ENCODE assay signal across 41 cellular contexts in genomic region chr14:93829839-93830481, GRCh38. TPM values are rescaled to one million over a fixed set of nuclear protein-coding genes. Genes with fewer than 3 reads are reported as not detected.
"Had no signal": no experiment of that assay in that cellular context is flagged by ENCODE, and none has a peak within 500 bp of the region (broad histone marks: within the 10 kb centered on the region; RNA-seq: fewer than 3 reads in every experiment).

No MANE protein-coding gene starts in this region.

- H3K4me1 Mint-ChIP-seq: activated naive CD4-positive, alpha-beta T cell treated with anti-CD3 and anti-CD28 coated beads, Interleukin-2, amount 10 ng/mL, durations not matched to agents 7 days and 5 days; activated naive CD4-positive, alpha-beta T cell treated with anti-CD3 and anti-CD28 coated beads, Interleukin-2, amount 50 U/mL, for 24 hours; activated naive CD8-positive, alpha-beta T cell treated with anti-CD3 and anti-CD28 coated beads for 36 hours; activated naive CD8-positive, alpha-beta T cell treated with anti-CD3 and anti-CD28 coated beads, Interleukin-2, amount 10 ng/mL, durations not matched to agents 7 days and 5 days; activated naive CD8-positive, alpha-beta T cell treated with anti-CD3 and anti-CD28 coated beads, Interleukin-2, amount 50 U/mL, for 24 hours; activated T-helper 17 cell treated with anti-CD3 and anti-CD28 coated beads, Interleukin-2, amount 50 U/mL, for 72 hours; central memory CD8-positive, alpha-beta T cell had no signal

- DNase-seq: activated effector memory CD4-positive, alpha-beta T cell treated with anti-CD3 and anti-CD28 coated beads, Interleukin-2, amount 50 U/mL, for 16 hours; activated effector memory CD4-positive, alpha-beta T cell treated with Interleukin-2 at 50 U/mL for 16 hours; activated gamma-delta T cell; activated gamma-delta T cell treated with Interleukin-2 at 50 U/mL for 16 hours; activated naive CD4-positive, alpha-beta T cell; activated naive CD4-positive, alpha-beta T cell treated with anti-CD3 and anti-CD28 coated beads for 36 hours; activated naive CD4-positive, alpha-beta T cell treated with anti-CD3 and anti-CD28 coated beads, Interleukin-2, amount 10 ng/mL, durations not matched to agents 7 days and 5 days; activated naive CD4-positive, alpha-beta T cell treated with anti-CD3 and anti-CD28 coated beads, Interleukin-2, amount 50 U/mL, for 16 hours; activated naive CD4-positive, alpha-beta T cell treated with Interleukin-2 at 50 U/mL for 16 hours; activated naive CD8-positive, alpha-beta T cell treated with anti-CD3 and anti-CD28 coated beads for 36 hours; activated naive CD8-positive, alpha-beta T cell treated with anti-CD3 and anti-CD28 coated beads, Interleukin-2, amount 10 ng/mL, durations not matched to agents 7 days and 5 days; activated naive CD8-positive, alpha-beta T cell treated with anti-CD3 and anti-CD28 coated beads, Interleukin-2, amount 50 U/mL, for 24 hours; activated T-cell treated with anti-CD3 and anti-CD28 coated beads, Interleukin-2, amount 50 U/mL, for 1 hour; activated T-cell treated with anti-CD3 and anti-CD28 coated beads, Interleukin-2, amount 50 U/mL, for 24 hours; activated T-cell treated with anti-CD3 and anti-CD28 coated beads, Interleukin-2, amount 50 U/mL, for 4 hours; activated T-cell treated with anti-CD3 and anti-CD28 coated beads, Interleukin-2, amount 50 U/mL, for 48 hours; activated T-cell treated with anti-CD3 and anti-CD28 coated beads, Interleukin-2, amount 50 U/mL, for 72 hours; adrenal gland; amniotic stem cell; amygdala; anterior cingulate cortex; aorta; body of pancreas; brain microvascular endothelial cell; caudate nucleus; central memory CD4-positive, alpha-beta T cell; cerebellar nuclear complex had no signal

- H3K36me3 Mint-ChIP-seq: activated naive CD4-positive, alpha-beta T cell treated with anti-CD3 and anti-CD28 coated beads, Interleukin-2, amount 10 ng/mL, durations not matched to agents 7 days and 5 days; activated naive CD4-positive, alpha-beta T cell treated with anti-CD3 and anti-CD28 coated beads, Interleukin-2, amount 50 U/mL, for 24 hours; activated naive CD4-positive, alpha-beta T cell treated with anti-CD3 and anti-CD28 coated beads, Interleukin-2, amount 50 U/mL, for 72 hours; activated naive CD8-positive, alpha-beta T cell; activated naive CD8-positive, alpha-beta T cell treated with anti-CD3 and anti-CD28 coated beads for 36 hours; activated naive CD8-positive, alpha-beta T cell treated with anti-CD3 and anti-CD28 coated beads, Interleukin-2, amount 10 ng/mL, durations not matched to agents 7 days and 5 days; brain had no signal

- H3K4me1 ChIP-seq: adrenal gland, ascending aorta, body of pancreas, breast epithelium had no signal

- H3K27ac ChIP-seq: adrenal gland, ascending aorta, body of pancreas, brain microvascular endothelial cell, breast epithelium, cardiac muscle cell had no signal

- H3K27ac Mint-ChIP-seq: activated naive CD4-positive, alpha-beta T cell treated with anti-CD3 and anti-CD28 coated beads for 36 hours; activated naive CD4-positive, alpha-beta T cell treated with anti-CD3 and anti-CD28 coated beads, Interleukin-2, amount 10 ng/mL, durations not matched to agents 7 days and 5 days; activated naive CD4-positive, alpha-beta T cell treated with anti-CD3 and anti-CD28 coated beads, Interleukin-2, amount 50 U/mL, for 24 hours; activated naive CD8-positive, alpha-beta T cell; activated naive CD8-positive, alpha-beta T cell treated with anti-CD3 and anti-CD28 coated beads for 36 hours; activated naive CD8-positive, alpha-beta T cell treated with anti-CD3 and anti-CD28 coated beads, Interleukin-2, amount 10 ng/mL, durations not matched to agents 7 days and 5 days; activated naive CD8-positive, alpha-beta T cell treated with anti-CD3 and anti-CD28 coated beads, Interleukin-2, amount 50 U/mL, for 24 hours; activated T-cell treated with anti-CD3 and anti-CD28 coated beads, Interleukin-2, amount 50 U/mL, for 24 hours; activated T-cell treated with anti-CD3 and anti-CD28 coated beads, Interleukin-2, amount 50 U/mL, for 72 hours; activated T-helper 1 cell treated with anti-CD3 and anti-CD28 coated beads, Interleukin-12 subunit alpha, Interleukin-12 subunit beta, Interleukin-2, Interleukin-4 antibody, amounts not matched to agents 30 ng/mL and 10 ng/mL and 1 ng/mL, durations not matched to agents 14 hours and 24 hours and 36 hours; activated T-helper 17 cell treated with anti-CD3 and anti-CD28 coated beads, Interleukin-2, amount 50 U/mL, for 72 hours; activated T-helper 2 cell treated with anti-CD3 and anti-CD28 coated beads, Interferon-gamma antibody, Interleukin-2, Interleukin-4, amounts not matched to agents 10 μg/mL and 5 μg/mL and 100 μg/mL, durations not matched to agents 14 hours and 24 hours and 36 hours; brain had no signal

- H3K9me3 ChIP-seq: adrenal gland, ascending aorta, body of pancreas, breast epithelium had no signal

- H3K27me3 ChIP-seq: ascending aorta, brain microvascular endothelial cell, cardiac muscle cell had no signal

- H3K9me3 Mint-ChIP-seq: activated naive CD4-positive, alpha-beta T cell treated with anti-CD3 and anti-CD28 coated beads for 36 hours; activated naive CD4-positive, alpha-beta T cell treated with anti-CD3 and anti-CD28 coated beads, Interleukin-2, amount 10 ng/mL, durations not matched to agents 7 days and 5 days; activated naive CD4-positive, alpha-beta T cell treated with anti-CD3 and anti-CD28 coated beads, Interleukin-2, amount 50 U/mL, for 24 hours; activated naive CD8-positive, alpha-beta T cell treated with anti-CD3 and anti-CD28 coated beads for 36 hours; activated naive CD8-positive, alpha-beta T cell treated with anti-CD3 and anti-CD28 coated beads, Interleukin-2, amount 10 ng/mL, durations not matched to agents 7 days and 5 days; activated naive CD8-positive, alpha-beta T cell treated with anti-CD3 and anti-CD28 coated beads, Interleukin-2, amount 50 U/mL, for 24 hours; activated T-cell treated with anti-CD3 and anti-CD28 coated beads, Interleukin-2, amount 50 U/mL, for 24 hours; activated T-cell treated with anti-CD3 and anti-CD28 coated beads, Interleukin-2, amount 50 U/mL, for 4 hours; activated T-cell treated with anti-CD3 and anti-CD28 coated beads, Interleukin-2, amount 50 U/mL, for 72 hours; activated T-helper 1 cell treated with anti-CD3 and anti-CD28 coated beads, Interleukin-12 subunit alpha, Interleukin-12 subunit beta, Interleukin-2, Interleukin-4 antibody, amounts not matched to agents 30 ng/mL and 10 ng/mL and 1 ng/mL, durations not matched to agents 14 hours and 24 hours and 36 hours; activated T-helper 17 cell treated with anti-CD3 and anti-CD28 coated beads, Interleukin-2, amount 50 U/mL, for 72 hours; activated T-helper 2 cell treated with anti-CD3 and anti-CD28 coated beads, Interferon-gamma antibody, Interleukin-2, Interleukin-4, amounts not matched to agents 10 μg/mL and 5 μg/mL and 100 μg/mL, durations not matched to agents 14 hours and 24 hours and 36 hours; central memory CD8-positive, alpha-beta T cell had no signal

- H3K4me3 ChIP-seq: adrenal gland, ascending aorta, body of pancreas, breast epithelium, cardiac muscle cell had no signal

- H3K4me3 Mint-ChIP-seq: activated naive CD4-positive, alpha-beta T cell treated with anti-CD3 and anti-CD28 coated beads for 36 hours; activated naive CD4-positive, alpha-beta T cell treated with anti-CD3 and anti-CD28 coated beads, Interleukin-2, amount 10 ng/mL, durations not matched to agents 7 days and 5 days; activated naive CD4-positive, alpha-beta T cell treated with anti-CD3 and anti-CD28 coated beads, Interleukin-2, amount 50 U/mL, for 24 hours; activated naive CD8-positive, alpha-beta T cell; activated naive CD8-positive, alpha-beta T cell treated with anti-CD3 and anti-CD28 coated beads for 36 hours; activated naive CD8-positive, alpha-beta T cell treated with anti-CD3 and anti-CD28 coated beads, Interleukin-2, amount 10 ng/mL, durations not matched to agents 7 days and 5 days; activated naive CD8-positive, alpha-beta T cell treated with anti-CD3 and anti-CD28 coated beads, Interleukin-2, amount 50 U/mL, for 24 hours; activated T-cell treated with anti-CD3 and anti-CD28 coated beads, Interleukin-2, amount 50 U/mL, for 24 hours; activated T-cell treated with anti-CD3 and anti-CD28 coated beads, Interleukin-2, amount 50 U/mL, for 4 hours; activated T-cell treated with anti-CD3 and anti-CD28 coated beads, Interleukin-2, amount 50 U/mL, for 72 hours; activated T-helper 1 cell treated with anti-CD3 and anti-CD28 coated beads, Interleukin-12 subunit alpha, Interleukin-12 subunit beta, Interleukin-2, Interleukin-4 antibody, amounts not matched to agents 30 ng/mL and 10 ng/mL and 1 ng/mL, durations not matched to agents 14 hours and 24 hours and 36 hours; activated T-helper 17 cell treated with anti-CD3 and anti-CD28 coated beads, Interleukin-2, amount 50 U/mL, for 72 hours; brain; central memory CD8-positive, alpha-beta T cell had no signal

- H3K36me3 ChIP-seq: adrenal gland, ascending aorta, brain microvascular endothelial cell, breast epithelium, cardiac muscle cell had no signal

RNA-seq across cellular contexts. Expression of gene PRIMA1, which starts 41.7 kb away (rescaled TPM):
- total RNA-seq: activated naive CD4-positive, alpha-beta T cell treated with anti-CD3 and anti-CD28 coated beads for 36 hours; activated naive CD4-positive, alpha-beta T cell treated with anti-CD3 and anti-CD28 coated beads, Interleukin-2, amount 50 U/mL, for 72 hours; activated naive CD8-positive, alpha-beta T cell treated with anti-CD3 and anti-CD28 coated beads for 36 hours; activated naive CD8-positive, alpha-beta T cell treated with anti-CD3 and anti-CD28 coated beads, Interleukin-2, amount 10 ng/mL, durations not matched to agents 7 days and 5 days; activated T-cell treated with anti-CD3 and anti-CD28 coated beads, Interleukin-2, amount 50 U/mL, for 4 hours; activated T-cell treated with anti-CD3 and anti-CD28 coated beads, Interleukin-2, amount 50 U/mL, for 72 hours; activated T-helper 1 cell treated with anti-CD3 and anti-CD28 coated beads, Interleukin-12 subunit alpha, Interleukin-12 subunit beta, Interleukin-2, Interleukin-4 antibody, amounts not matched to agents 30 ng/mL and 10 ng/mL and 1 ng/mL, durations not matched to agents 14 hours and 24 hours and 36 hours; activated T-helper 17 cell treated with anti-CD3 and anti-CD28 coated beads, Interleukin-2, amount 50 U/mL, for 72 hours; activated T-helper 2 cell treated with anti-CD3 and anti-CD28 coated beads, Interferon-gamma antibody, Interleukin-2, Interleukin-4, amounts not matched to agents 10 μg/mL and 5 μg/mL and 100 μg/mL, durations not matched to agents 14 hours and 24 hours and 36 hours; astrocyte; bronchial epithelial cell; chondrocyte had no signal
